Comparison of ENCODE assay signal across 30 cellular contexts in genomic region chr18:71865888-71866287, GRCh38.
"Had no signal": no experiment of that assay in that cellular context is flagged by ENCODE, and none has a peak within 500 bp of the region (broad histone marks: within the 10 kb centered on the region; RNA-seq: fewer than 3 reads in every experiment).

No MANE protein-coding gene starts in this region.

- H3K4me1 Mint-ChIP-seq: naive thymus-derived CD4-positive, alpha-beta T cell; natural killer cell; nephron; stimulated activated memory B cell treated with anti-CD40 and anti-IgM and Interleukin-4, amounts not matched to agents 10 μg/mL and 1 μg/mL and 100 μg/mL, for 72 hours; stimulated activated naive CD8-positive, alpha-beta T cell treated with anti-CD3 and anti-CD28 coated beads, Interleukin-15, amount 100 ng/mL, for 72 hours had no signal

- DNase-seq: naive thymus-derived CD4-positive, alpha-beta T cell; natural killer cell; nucleus accumbens; pancreas; psoas muscle; right cardiac atrium; spleen; stimulated activated CD4-positive, alpha-beta T cell treated with anti-CD3 and anti-CD28 coated beads, Interleukin-12 subunit alpha, Interleukin-12 subunit beta, amount 100 ng/mL, for 4 hours; stimulated activated CD4-positive, alpha-beta T cell treated with anti-CD3 and anti-CD28 coated beads, Interleukin-1b, Interleukin-23, amount 100 ng/mL, for 48 hours; stimulated activated CD4-positive, alpha-beta T cell treated with anti-CD3 and anti-CD28 coated beads, Interleukin-4, amount 100 ng/mL, for 1 hour; stimulated activated CD4-positive, alpha-beta T cell treated with anti-CD3 and anti-CD28 coated beads, Interleukin-4, amount 100 ng/mL, for 4 hours; stimulated activated CD8-positive, alpha-beta memory T cell treated with anti-CD3 and anti-CD28 coated beads, Interleukin-4, amount 100 ng/mL, for 48 hours; stimulated activated naive CD4-positive, alpha-beta T cell; stimulated activated naive CD8-positive, alpha-beta T cell treated with anti-CD3 and anti-CD28 coated beads, Interleukin-15, amount 100 ng/mL, for 72 hours; stimulated activated naive CD8-positive, alpha-beta T cell treated with anti-CD3 and anti-CD28 coated beads, Interleukin-15, Interleukin-2, amounts not matched to agents 100 U/mL and 50 U/mL, for 24 hours; substantia nigra; testis; tibial artery; transverse colon; upper lobe of right lung; uterus had no signal

- H3K4me2 ChIP-seq: smooth muscle cell had no signal

- H3K36me3 Mint-ChIP-seq: naive thymus-derived CD4-positive, alpha-beta T cell; stimulated activated memory B cell treated with anti-CD40 and anti-IgM and Interleukin-4, amounts not matched to agents 10 μg/mL and 1 μg/mL and 100 μg/mL, for 72 hours; type B pancreatic cell had no signal

- ATAC-seq: naive thymus-derived CD4-positive, alpha-beta T cell; natural killer cell; pancreas; psoas muscle; right cardiac atrium; sciatic nerve; stimulated activated memory B cell treated with anti-CD40 and anti-IgM and Interleukin-4, amounts not matched to agents 10 μg/mL and 1 μg/mL and 100 μg/mL, for 72 hours; stimulated activated naive CD8-positive, alpha-beta T cell treated with anti-CD3 and anti-CD28 coated beads, Interleukin-15, amount 100 ng/mL, for 72 hours; stimulated activated naive CD8-positive, alpha-beta T cell treated with anti-CD3 and anti-CD28 coated beads, Interleukin-15, Interleukin-2, amounts not matched to agents 100 U/mL and 50 U/mL, for 24 hours; upper lobe of right lung had no signal

- H3K4me3 ChIP-seq: pancreas, psoas muscle, skin epidermis, smooth muscle cell, spleen, suprapubic skin, testis, tibial artery, transverse colon, upper lobe of right lung, uterus had no signal

- H3K27ac Mint-ChIP-seq: naive thymus-derived CD4-positive, alpha-beta T cell; natural killer cell; nephron; progenitor cell of endocrine pancreas; stimulated activated memory B cell treated with anti-CD40 and anti-IgM and Interleukin-4, amounts not matched to agents 10 μg/mL and 1 μg/mL and 100 μg/mL, for 72 hours; stimulated activated naive CD8-positive, alpha-beta T cell treated with anti-CD3 and anti-CD28 coated beads, Interleukin-15, amount 100 ng/mL, for 72 hours; type B pancreatic cell had no signal

- H3K9me3 ChIP-seq: neutrophil, pancreas, psoas muscle, suprapubic skin, testis, tibial artery, transverse colon, upper lobe of right lung, uterus had no signal

- H3K36me3 ChIP-seq: neutrophil, pancreas, spleen, suprapubic skin, tibial artery, transverse colon, upper lobe of right lung had no signal

- H3K27ac ChIP-seq: neutrophil, pancreas, psoas muscle, skin epidermis, spleen, suprapubic skin, testis, tibial artery, transverse colon, upper lobe of right lung, uterus had no signal

- H3K9me3 Mint-ChIP-seq: nephron; stimulated activated memory B cell treated with anti-CD40 and anti-IgM and Interleukin-4, amounts not matched to agents 10 μg/mL and 1 μg/mL and 100 μg/mL, for 72 hours; stimulated activated naive CD8-positive, alpha-beta T cell treated with anti-CD3 and anti-CD28 coated beads, Interleukin-15, amount 100 ng/mL, for 72 hours; type B pancreatic cell had no signal

- H3K4me1 ChIP-seq: pancreas, psoas muscle, spleen, suprapubic skin, testis, tibial artery, transverse colon, upper lobe of right lung, uterus had no signal

- H3K4me3 Mint-ChIP-seq: naive thymus-derived CD4-positive, alpha-beta T cell; natural killer cell; nephron; stimulated activated memory B cell treated with anti-CD40 and anti-IgM and Interleukin-4, amounts not matched to agents 10 μg/mL and 1 μg/mL and 100 μg/mL, for 72 hours; stimulated activated naive CD8-positive, alpha-beta T cell treated with anti-CD3 and anti-CD28 coated beads, Interleukin-15, amount 100 ng/mL, for 72 hours; type B pancreatic cell had no signal

- H3K27me3 ChIP-seq: neutrophil, pancreas, spleen, suprapubic skin, testis, tibial artery, transverse colon, upper lobe of right lung, uterus had no signal

- H3K27me3 Mint-ChIP-seq: progenitor cell of endocrine pancreas; stimulated activated memory B cell treated with anti-CD40 and anti-IgM and Interleukin-4, amounts not matched to agents 10 μg/mL and 1 μg/mL and 100 μg/mL, for 72 hours; stimulated activated naive CD8-positive, alpha-beta T cell treated with anti-CD3 and anti-CD28 coated beads, Interleukin-15, amount 100 ng/mL, for 72 hours; type B pancreatic cell had no signal
